In the genomic region with DNA sequence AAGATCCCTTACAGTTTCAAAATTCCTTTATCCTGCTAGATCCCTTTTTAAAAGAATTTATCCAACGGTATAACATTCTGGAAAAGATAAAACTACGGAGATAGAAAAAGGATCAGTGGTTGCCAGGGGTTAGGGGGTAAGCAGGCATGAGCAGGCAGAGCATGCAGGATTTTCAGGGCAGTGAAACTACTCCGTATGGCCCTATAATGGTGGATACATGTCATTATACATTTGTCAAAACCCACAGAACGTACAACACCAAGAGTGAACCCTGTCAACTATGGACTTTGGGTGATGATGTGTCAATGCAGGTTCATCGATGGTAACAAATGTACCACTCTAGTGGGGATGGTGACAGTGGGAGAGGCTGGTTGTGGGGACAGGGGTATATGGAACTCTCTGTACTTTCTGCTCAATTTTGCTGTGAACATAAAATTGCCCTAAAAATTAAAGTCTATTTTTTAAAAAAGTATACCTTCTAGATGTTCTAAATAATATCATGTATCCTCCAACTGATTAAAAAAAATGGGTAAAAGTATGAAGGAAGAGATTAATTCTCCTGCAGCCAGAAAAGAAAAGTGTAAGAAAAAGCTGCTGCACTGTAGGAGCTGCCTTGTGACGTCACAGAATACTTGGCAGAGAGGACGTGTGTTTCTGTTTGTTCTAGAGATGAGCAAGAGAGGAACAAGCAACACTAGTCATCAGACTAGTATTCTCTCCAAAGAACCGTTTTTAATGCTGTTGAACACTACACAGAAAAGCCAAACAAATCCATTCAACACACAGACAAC, we compare ENCODE assay signal across 8 cellular contexts. TPM values are rescaled to one million over a fixed set of nuclear protein-coding genes. Genes with fewer than 3 reads are reported as not detected.
A peak's percentile ranks its signal among the peaks of the same experiment; 100 is the strongest.
DNase-seq lines count a peak whose midpoint lies in the region; ATAC-seq and TF ChIP-seq lines count a peak whose summit lies in the region.

No MANE protein-coding gene starts in this region.

- H3K27ac Mint-ChIP-seq in activated CD4-positive, alpha-beta memory T cell treated with anti-CD3 and anti-CD28 coated beads, Interleukin-2, amount 10 ng/mL, durations not matched to agents 7 days and 5 days: peak overlapping the region; percentile 96

- POLR2A ChIA-PET in activated CD4-positive, alpha-beta memory T cell treated with anti-CD3 and anti-CD28 coated beads, Interleukin-2, amount 10 ng/mL, durations not matched to agents 7 days and 5 days (lab: Charles Lee): interaction anchor here (0.9 to 7.8 kb wide), 9 partner anchors 9 to 95 kb away, joined by 3 to 77 read pairs (median 4); partner anchors contain the start of gene ANKRD44

- H2BK5ac ChIP-seq in neuronal stem cell (ENCODE audit: low read length): no peak overlapping the region

- no CpG with 5 or more reads among the region's 8 CpGs for WGBS in neuronal stem cell (ENCODE audit: extremely low coverage in 2 of 2, insufficient read length in 2 of 2, insufficient replicate concordance in 1 of 2), 2 donors

- CTCF ChIA-PET in activated CD4-positive, alpha-beta memory T cell treated with anti-CD3 and anti-CD28 coated beads, Interleukin-2, amount 10 ng/mL, durations not matched to agents 7 days and 5 days (lab: Charles Lee): interaction anchor here (0.7 to 1.8 kb wide), 4 partner anchors 17 to 89 kb away, joined by 3 to 5 read pairs (median 4); partner anchors contain the start of gene ANKRD44

- H3K4me3 Mint-ChIP-seq in activated CD4-positive, alpha-beta memory T cell treated with anti-CD3 and anti-CD28 coated beads, Interleukin-2, amount 10 ng/mL, durations not matched to agents 7 days and 5 days: peak overlapping the region; percentile 62

- H2AK5ac ChIP-seq in neuronal stem cell (ENCODE audit: low read depth, low read length): no peak overlapping the region

- H3K36me3 ChIP-seq in skeletal muscle satellite cell (ENCODE audit: insufficient read depth, low read length) (no peaks in the 10 kb centered on the region), neuronal stem cell (replicated peaks in 1 of 2; ENCODE audit: control insufficient read depth in 2 of 2, insufficient read depth in 2 of 2, low read length in 2 of 2) (no peaks in the 10 kb centered on the region)

- H3K79me1 ChIP-seq in neuronal stem cell (ENCODE audit: low read depth, low read length): no peaks in the 10 kb centered on the region

- ATAC-seq in GM21367 (IDR thresholded peaks at IDR 0.05; ENCODE audit: unreplicated experiment) (peak; percentile 95), HG03575 (IDR thresholded peaks at IDR 0.05; ENCODE audit: extremely low read depth, insufficient number of reproducible peaks, low FRiP score, unreplicated experiment) (peak; percentile 77)

- no peak overlapping the region for H3K23ac ChIP-seq in neuronal stem cell (ENCODE audit: low read depth, low read length, poor library complexity)

- H3K9ac ChIP-seq in skeletal muscle satellite cell (ENCODE audit: low read depth, low read length) (no peak overlapping the region), neuronal stem cell (ENCODE audit: low read depth, low read length, poor library complexity) (no peak overlapping the region)

- peaks cover 3% of the 10 kb centered on the region for H3K9me3 Mint-ChIP-seq in activated CD4-positive, alpha-beta memory T cell treated with anti-CD3 and anti-CD28 coated beads, Interleukin-2, amount 10 ng/mL, durations not matched to agents 7 days and 5 days

- peaks cover 76% of the 10 kb centered on the region for H3K4me1 Mint-ChIP-seq in activated CD4-positive, alpha-beta memory T cell treated with anti-CD3 and anti-CD28 coated beads, Interleukin-2, amount 10 ng/mL, durations not matched to agents 7 days and 5 days

- H3K27me3 ChIP-seq in skeletal muscle satellite cell (ENCODE audit: control insufficient read depth, insufficient read depth, low read length): no peaks in the 10 kb centered on the region
- no peaks in the 10 kb centered on the region for H3K27me3 ChIP-seq in neuronal stem cell (ENCODE audit: control insufficient read depth in 3 of 3, insufficient read depth in 3 of 3, low read depth in 1 of 3, low read length in 3 of 3)

- H2BK120ac ChIP-seq in neuronal stem cell (ENCODE audit: low read depth, low read length): no peak overlapping the region

- H3K4me3 ChIP-seq in fibroblast of villous mesenchyme (ENCODE audit: low read depth, low read length): no peak overlapping the region
- no peak overlapping the region for H3K4me3 ChIP-seq in skeletal muscle satellite cell (ENCODE audit: low read length)
- no peak overlapping the region for H3K4me3 ChIP-seq in neuronal stem cell (ENCODE audit: low read length in 2 of 2)

- H3K4me2 ChIP-seq in skeletal muscle satellite cell (ENCODE audit: low read length) (peak overlapping the region; percentile 57), neuronal stem cell (ENCODE audit: insufficient read depth, low read length, poor library complexity, severe bottlenecking) (no peak overlapping the region)

- H3K18ac ChIP-seq in neuronal stem cell (ENCODE audit: low read length): no peak overlapping the region

- no peak for TF ChIP-seq CTCF in fibroblast of villous mesenchyme (IDR thresholded peaks at IDR 0.05; ENCODE audit: insufficient read depth, low read depth, low read length)

- H2AFZ ChIP-seq in neuronal stem cell (ENCODE audit: low read length): no peak overlapping the region

- H2BK15ac ChIP-seq in neuronal stem cell (ENCODE audit: low read length): no peak overlapping the region

- H3K9me3 ChIP-seq in skeletal muscle satellite cell (replicated peaks; ENCODE audit: low read length): no peaks in the 10 kb centered on the region
- H3K9me3 ChIP-seq in neuronal stem cell (replicated peaks in 1 of 2; ENCODE audit: control insufficient read depth in 2 of 2, insufficient read depth in 1 of 2, low read depth in 1 of 2, low read length in 2 of 2): no peaks in the 10 kb centered on the region

- no peaks in the 10 kb centered on the region for H3K27me3 Mint-ChIP-seq in activated CD4-positive, alpha-beta memory T cell treated with anti-CD3 and anti-CD28 coated beads, Interleukin-2, amount 10 ng/mL, durations not matched to agents 7 days and 5 days

- DNase-seq in EL: peak; percentile 87
- DNase-seq in activated CD4-positive, alpha-beta memory T cell treated with anti-CD3 and anti-CD28 coated beads, Interleukin-2, amount 10 ng/mL, durations not matched to agents 7 days and 5 days: peak; percentile 54
- peak; percentile 83 for DNase-seq in fibroblast of villous mesenchyme (ENCODE audit: low read depth)
- no peak for DNase-seq in NCI-H146 (lab: John Stamatoyannopoulos, UW)
- DNase-seq in neuronal stem cell (ENCODE audit: low spot score): no peak

- H3K27ac ChIP-seq in neuronal stem cell (replicated peaks; ENCODE audit: low read length): no peak overlapping the region

- no peak overlapping the region for H3K14ac ChIP-seq in neuronal stem cell (ENCODE audit: low read length)

- no peak overlapping the region for H3K4ac ChIP-seq in neuronal stem cell (ENCODE audit: low read length)

- peaks cover 9% of the 10 kb centered on the region for H3K4me1 ChIP-seq in skeletal muscle satellite cell (ENCODE audit: control insufficient read depth, insufficient read depth, low read length)
- H3K4me1 ChIP-seq in neuronal stem cell (ENCODE audit: control insufficient read depth in 2 of 2, insufficient read depth in 1 of 2, low read depth in 1 of 2, low read length in 2 of 2): no peaks in the 10 kb centered on the region

- peaks cover 53% of the 10 kb centered on the region for H3K36me3 Mint-ChIP-seq in activated CD4-positive, alpha-beta memory T cell treated with anti-CD3 and anti-CD28 coated beads, Interleukin-2, amount 10 ng/mL, durations not matched to agents 7 days and 5 days (ENCODE audit: low read depth)

- H2BK12ac ChIP-seq in neuronal stem cell (ENCODE audit: low read length): no peak overlapping the region

- H4K91ac ChIP-seq in neuronal stem cell (ENCODE audit: low read depth, low read length, poor library complexity): no peak overlapping the region

- no peak overlapping the region for H4K8ac ChIP-seq in neuronal stem cell (ENCODE audit: low read depth, low read length)

RNA-seq across cellular contexts. Expression of gene ANKRD44, which starts 23.6 kb away (rescaled TPM):
- total RNA-seq in activated CD4-positive, alpha-beta memory T cell treated with anti-CD3 and anti-CD28 coated beads, Interleukin-2, amount 10 ng/mL, durations not matched to agents 7 days and 5 days: 100 to 1,000 TPM; 214 to 246 TPM
- 3.9 and 7.7 TPM in 2 replicates for total RNA-seq in fibroblast of villous mesenchyme
- total RNA-seq in skeletal muscle satellite cell (2012; rRNA removed): 3.0 and 4.8 TPM in 2 replicates
- polyA plus RNA-seq in neuronal stem cell (2013, experiment 1 of 2): 0.88 TPM
- polyA plus RNA-seq in neuronal stem cell (2013, experiment 2 of 2): 0.97 TPM

Comparison
In these comparisons a context has a peak if more than half of its experiments do, and no peak if none do; other contexts are left out.
1. DNase-seq: peak in EL (single experiment), activated CD4-positive, alpha-beta memory T cell treated with anti-CD3 and anti-CD28 coated beads, Interleukin-2, amount 10 ng/mL, durations not matched to agents 7 days and 5 days (single experiment) and fibroblast of villous mesenchyme (single experiment); none in NCI-H146 (single experiment) and neuronal stem cell (single experiment).
2. RNA of gene ANKRD44, which starts 23.6 kb away (total RNA-seq): 214 to 246 TPM in activated CD4-positive, alpha-beta memory T cell treated with anti-CD3 and anti-CD28 coated beads, Interleukin-2, amount 10 ng/mL, durations not matched to agents 7 days and 5 days; 3.9 to 7.7 TPM in fibroblast of villous mesenchyme; every median in the first group is over 10 times any median in the second.